ENCODE assay signal across 13 cellular contexts in the genomic region with DNA sequence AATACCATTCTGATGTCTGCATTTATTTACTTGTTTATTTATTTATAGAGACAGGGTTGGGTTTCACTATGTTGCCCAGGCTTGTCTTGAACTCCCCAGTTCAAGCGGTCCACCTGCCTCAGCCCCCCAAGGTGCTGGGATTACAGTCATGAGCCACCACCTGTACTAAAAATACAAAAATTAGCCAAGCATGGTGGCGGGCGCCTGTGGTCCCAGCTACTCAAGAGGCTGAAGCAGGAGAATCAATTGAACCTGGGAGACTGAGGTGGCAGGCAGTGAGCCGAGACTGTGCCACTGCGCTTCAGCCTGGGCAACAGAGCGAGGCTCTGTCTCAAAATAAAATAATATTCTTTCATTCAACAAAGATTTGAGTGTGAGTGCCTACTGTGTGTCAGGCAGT. TPM values are rescaled to one million over a fixed set of nuclear protein-coding genes. Genes with fewer than 3 reads are reported as not detected.
A peak's percentile ranks its signal among the peaks of the same experiment; 100 is the strongest.
DNase-seq lines count a peak whose midpoint lies in the region; ATAC-seq and TF ChIP-seq lines count a peak whose summit lies in the region.
"Had no signal": no experiment of that assay in that cellular context is flagged by ENCODE, and none has a peak within 500 bp of the region (broad histone marks: within the 10 kb centered on the region; RNA-seq: fewer than 3 reads in every experiment).

No MANE protein-coding gene starts in this region.

- no peak overlapping the region for H2AK9ac ChIP-seq in IMR-90 (replicated peaks; ENCODE audit: low read depth, low read length, poor library complexity)

- ATAC-seq in right cardiac atrium (no peak), IMR-90 (ENCODE audit: low read depth) (no peak), HG03521 (IDR thresholded peaks at IDR 0.05; ENCODE audit: unreplicated experiment) (no peak)

- H3K27me3 ChIP-seq in right cardiac atrium (ENCODE audit: control insufficient read depth, insufficient read depth) (no peaks in the 10 kb centered on the region), IMR-90 (ENCODE audit: control insufficient read depth, insufficient read depth, low read length) (no peaks in the 10 kb centered on the region), sigmoid colon (peaks cover 0 to 6% (median 0%) of the 10 kb centered on the region in 3 donors)

- in situ Hi-C loops in IMR-90 (cut with MboI; ENCODE audit: low sequenced_read_pairs), result no loop called here

- DNase-seq in cardiac septum (ENCODE audit: low spot score), result peak; percentile 50
- no peak for DNase-seq in right cardiac atrium
- DNase-seq in IMR-90, result no peak
- no peak for DNase-seq in sigmoid colon
- DNase-seq in activated CD4-positive, CD25-positive, alpha-beta regulatory T cell treated with anti-CD3 and anti-CD28 coated beads, Interleukin-2, amount 50 U/mL, for 72 hours, result no peak
- no peak for DNase-seq in coronary artery (ENCODE audit: low spot score)
- DNase-seq: 8988T; CD4-positive, alpha-beta memory T cell; DMS153; H9 had no signal

- H2BK120ac ChIP-seq in IMR-90 (ENCODE audit: low read depth, low read length), result peak overlapping the region; percentile 96; the same call in 1 of the 2 replicates

- WGBS in right cardiac atrium, result 97% methylated on average over 6 of the region's 6 CpGs
- no CpG with 5 or more reads among the region's 6 CpGs for WGBS in IMR-90 (ENCODE audit: extremely low coverage in 2 of 2, insufficient read length in 1 of 2), 2 experiments
- WGBS in sigmoid colon, 2 donors, result 87 to 98% methylated on average over 6 of the region's 6 CpGs

- no peak overlapping the region for H3K4me2 ChIP-seq in IMR-90 (ENCODE audit: low read depth, low read length)
- H3K4me2 ChIP-seq: BLaER1 had no signal

- no peak overlapping the region for H3K27ac ChIP-seq in right cardiac atrium (ENCODE audit: low read length)
- no peak overlapping the region for H3K27ac ChIP-seq in IMR-90 (ENCODE audit: insufficient read depth, low read length)
- peak overlapping the region in 3 of 4 donors; percentile 74 to 90 (median 78) for H3K27ac ChIP-seq in sigmoid colon
- H3K27ac ChIP-seq in coronary artery, result no peak overlapping the region
- H3K27ac ChIP-seq: BLaER1, HL-60 had no signal

- no peak overlapping the region for H3K56ac ChIP-seq in IMR-90 (ENCODE audit: extremely low read depth, insufficient read depth, low read length)

- H3K9me1 ChIP-seq in IMR-90 (ENCODE audit: insufficient read depth, low read length), result peaks cover 21% of the 10 kb centered on the region

- no peaks in the 10 kb centered on the region for H3K9me3 ChIP-seq in right cardiac atrium (ENCODE audit: control insufficient read depth, low read length)
- no peaks in the 10 kb centered on the region for H3K9me3 ChIP-seq in IMR-90 (ENCODE audit: control insufficient read depth, insufficient read depth, low read length)
- H3K9me3 ChIP-seq in sigmoid colon, result no peaks in the 10 kb centered on the region

- no peak overlapping the region for H2BK5ac ChIP-seq in IMR-90 (ENCODE audit: low read depth, low read length, poor library complexity, severe bottlenecking)

- no peak for TF ChIP-seq POLR2A in IMR-90 (IDR thresholded peaks at IDR 0.05; ENCODE audit: low read depth, low read length)
- TF ChIP-seq POLR2A in sigmoid colon (IDR thresholded peaks at IDR 0.05), result no peak

- dilution Hi-C loops in IMR-90 (cut with HindIII; ENCODE audit: low sequenced_read_pairs, unreplicated experiment), result no loop called here

- peak overlapping the region; percentile 77; the same call in 1 of the 3 replicates for H2BK15ac ChIP-seq in IMR-90 (ENCODE audit: low read depth, low read length)

- H3K18ac ChIP-seq in IMR-90 (ENCODE audit: low read depth, low read length), result no peak overlapping the region

- POLR2A ChIA-PET in IMR-90 (lab: Charles Lee; ENCODE audit: unreplicated experiment), result no interaction called here

- peak overlapping the region; percentile 91 for H2BK20ac ChIP-seq in IMR-90 (ENCODE audit: low read depth, low read length)

- no peak overlapping the region; the same call in 1 of the 2 replicates for H2AK5ac ChIP-seq in IMR-90 (ENCODE audit: low read depth, low read length)

- TF ChIP-seq RAD21 in IMR-90 (IDR thresholded peaks at IDR 0.05; ENCODE audit: low read length), result no peak

- no TSS peak for BruUV-seq in IMR-90 (replicated peaks; lab: Mats Ljungman, UMichigan)

- TF ChIP-seq CTCF in IMR-90 (conservative IDR thresholded peaks at IDR 0.05; ENCODE audit: low read depth, low read length) (no peak), sigmoid colon (IDR thresholded peaks at IDR 0.05) (no peak), coronary artery (IDR thresholded peaks at IDR 0.05) (no peak)

- 0 out of 2 replicates have a peak overlapping the region, but pooled peaks have one; percentile 10 for H4K91ac ChIP-seq in IMR-90 (ENCODE audit: insufficient read depth, low read depth, low read length)

- H2AFZ ChIP-seq in IMR-90 (replicated peaks; ENCODE audit: low read length, poor library complexity), result no peak overlapping the region

- H3K14ac ChIP-seq in IMR-90 (replicated peaks; ENCODE audit: low read depth, low read length), result no peak overlapping the region

- intact Hi-C loops in cardiac septum (cut with DNase I) (loop anchor here (10.0 kb wide), 2 partner anchors 140 to 170 kb away; no protein-coding TSS in a partner anchor), right cardiac atrium (cut with DNase I) (loop anchor here in 2 of 4 donors (10.0 kb wide), 2 partner anchors 90 to 170 kb away; no protein-coding TSS in a partner anchor), IMR-90 (cut with micrococcal nuclease) (loop anchor here (5.0 to 10.0 kb wide), 4 partner anchors 37 to 240 kb away; partner anchors contain the start of gene NEDD4L), sigmoid colon (cut with DNase I) (no loop called here)

- H4K20me1 ChIP-seq in IMR-90 (ENCODE audit: insufficient read depth, low read length), result peaks cover 16% of the 10 kb centered on the region; the same call in 1 of the 2 replicates

- H3K79me1 ChIP-seq in IMR-90 (ENCODE audit: low read depth in 1 of 2, low read length in 2 of 2), result peaks cover 16 to 42% of the 10 kb centered on the region in 2 experiments

- TF ChIP-seq EP300 in sigmoid colon (IDR thresholded peaks at IDR 0.05), result no peak

- H3K36me3 ChIP-seq in IMR-90 (ENCODE audit: control insufficient read depth, insufficient read depth, low read length), result no peaks in the 10 kb centered on the region
- no peaks in the 10 kb centered on the region for H3K36me3 ChIP-seq in sigmoid colon
- H3K36me3 ChIP-seq: BLaER1 had no signal

- H3K9ac ChIP-seq in IMR-90 (ENCODE audit: low read depth, low read length), result no peak overlapping the region
- H3K9ac ChIP-seq: BLaER1 had no signal

- peak overlapping the region; percentile 95 for H3K4ac ChIP-seq in IMR-90 (ENCODE audit: low read depth, low read length)

- H3K4me3 ChIP-seq in right cardiac atrium (ENCODE audit: low read length), result no peak overlapping the region
- no peak overlapping the region for H3K4me3 ChIP-seq in IMR-90 (ENCODE audit: insufficient read depth, low read depth, low read length)
- no peak overlapping the region for H3K4me3 ChIP-seq in sigmoid colon
- H3K4me3 ChIP-seq in coronary artery, result no peak overlapping the region
- H3K4me3 ChIP-seq: BLaER1 had no signal

- no peak overlapping the region; the same call in 1 of the 2 replicates for H3K23ac ChIP-seq in IMR-90 (ENCODE audit: low read depth, low read length)

- CTCF ChIA-PET in IMR-90 (lab: Yijun Ruan, JAX), result no interaction called here

- peaks cover 3% of the 10 kb centered on the region for H3K4me1 ChIP-seq in right cardiac atrium (ENCODE audit: control insufficient read depth, insufficient read depth, low read length)
- peaks cover 12% of the 10 kb centered on the region for H3K4me1 ChIP-seq in IMR-90 (ENCODE audit: control insufficient read depth, insufficient read depth, low read length)
- H3K4me1 ChIP-seq in sigmoid colon, result peaks cover 0 to 56% (median 33%) of the 10 kb centered on the region in 4 donors

- no peak overlapping the region for H4K8ac ChIP-seq in IMR-90 (ENCODE audit: low read depth in 2 of 2, low read length in 2 of 2)

- no peak overlapping the region for H4K5ac ChIP-seq in IMR-90 (ENCODE audit: low read depth, low read length)

TF ChIP-seq in IMR-90, 13 proteins besides CTCF, POLR2A, EP300 and RAD21 (continues in another document):
- TF ChIP-seq, protein P1, sequence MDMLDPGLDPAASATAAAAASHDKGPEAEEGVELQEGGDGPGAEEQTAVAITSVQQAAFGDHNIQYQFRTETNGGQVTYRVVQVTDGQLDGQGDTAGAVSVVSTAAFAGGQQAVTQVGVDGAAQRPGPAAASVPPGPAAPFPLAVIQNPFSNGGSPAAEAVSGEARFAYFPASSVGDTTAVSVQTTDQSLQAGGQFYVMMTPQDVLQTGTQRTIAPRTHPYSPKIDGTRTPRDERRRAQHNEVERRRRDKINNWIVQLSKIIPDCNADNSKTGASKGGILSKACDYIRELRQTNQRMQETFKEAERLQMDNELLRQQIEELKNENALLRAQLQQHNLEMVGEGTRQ (IDR thresholded peaks at IDR 0.05; ENCODE audit: low read depth, low read length), result no peak
- no peak for TF ChIP-seq CHD1 (IDR thresholded peaks at IDR 0.05; ENCODE audit: low read depth, low read length)
- no peak for TF ChIP-seq RCOR1 (IDR thresholded peaks at IDR 0.05; ENCODE audit: insufficient replicate concordance, low read length)
- TF ChIP-seq MXI1 (IDR thresholded peaks at IDR 0.05; ENCODE audit: borderline replicate concordance, low read depth, low read length), result no peak
- no peak for TF ChIP-seq SMC3 (IDR thresholded peaks at IDR 0.05; ENCODE audit: low read depth, low read length)
- TF ChIP-seq RFX5 (IDR thresholded peaks at IDR 0.05; ENCODE audit: low read depth, low read length), result no peak
- no peak for TF ChIP-seq MAFK (IDR thresholded peaks at IDR 0.05; ENCODE audit: low read depth, low read length)
- TF ChIP-seq FOS (IDR thresholded peaks at IDR 0.05; ENCODE audit: low read depth, low read length), result no peak
- TF ChIP-seq NFE2L2 (IDR thresholded peaks at IDR 0.05; ENCODE audit: low read depth, low read length), result no peak
- TF ChIP-seq BHLHE40 (IDR thresholded peaks at IDR 0.05; ENCODE audit: low read depth, low read length), result no peak
- TF ChIP-seq CEBPB (IDR thresholded peaks at IDR 0.05; ENCODE audit: low read depth, low read length), result no peak

RNA-seq across cellular contexts. Expression of gene ATP8B1, which starts 2.0 kb away (rescaled TPM):
- total RNA-seq in cardiac septum (9.3 TPM), right cardiac atrium (10 to 100 TPM in 1 of 4 donors, 1 to 10 TPM in 3; 7.5 to 11.5 (median 9.4) TPM), IMR-90 (2012; rRNA removed) (136 and 170 TPM in 2 replicates), sigmoid colon (10 to 100 TPM in 2 of 4 donors, 1 to 10 TPM in 2; 8.1 to 18.0 (median 11.6) TPM)
- polyA plus RNA-seq in right cardiac atrium (2.6 TPM), IMR-90 (2012; rRNA removed) (57.7 and 64.3 TPM in 2 replicates), sigmoid colon (10 to 100 TPM; 24.0 to 94.1 (median 24.3) TPM)
- 23.4 and 27.5 TPM in 2 replicates for polyA plus RNA-seq in IMR-90 (2012; cell fraction: cytosol; rRNA removed)
- 31.8 and 116 TPM in 2 replicates for polyA plus RNA-seq in IMR-90 (2012; cell fraction: nucleus; rRNA removed; ENCODE audit: low replicate concordance)
- total RNA-seq: CD4-positive, alpha-beta memory T cell had no signal

Comparison
In these comparisons a context has a peak if more than half of its experiments do, and no peak if none do; other contexts are left out.
1. H3K27ac ChIP-seq: peak in sigmoid colon (3 of 4); none in right cardiac atrium (single experiment), IMR-90 (single experiment) and coronary artery (0 of 2).